8 cellular contexts compared by ENCODE assay signal in the genomic region with DNA sequence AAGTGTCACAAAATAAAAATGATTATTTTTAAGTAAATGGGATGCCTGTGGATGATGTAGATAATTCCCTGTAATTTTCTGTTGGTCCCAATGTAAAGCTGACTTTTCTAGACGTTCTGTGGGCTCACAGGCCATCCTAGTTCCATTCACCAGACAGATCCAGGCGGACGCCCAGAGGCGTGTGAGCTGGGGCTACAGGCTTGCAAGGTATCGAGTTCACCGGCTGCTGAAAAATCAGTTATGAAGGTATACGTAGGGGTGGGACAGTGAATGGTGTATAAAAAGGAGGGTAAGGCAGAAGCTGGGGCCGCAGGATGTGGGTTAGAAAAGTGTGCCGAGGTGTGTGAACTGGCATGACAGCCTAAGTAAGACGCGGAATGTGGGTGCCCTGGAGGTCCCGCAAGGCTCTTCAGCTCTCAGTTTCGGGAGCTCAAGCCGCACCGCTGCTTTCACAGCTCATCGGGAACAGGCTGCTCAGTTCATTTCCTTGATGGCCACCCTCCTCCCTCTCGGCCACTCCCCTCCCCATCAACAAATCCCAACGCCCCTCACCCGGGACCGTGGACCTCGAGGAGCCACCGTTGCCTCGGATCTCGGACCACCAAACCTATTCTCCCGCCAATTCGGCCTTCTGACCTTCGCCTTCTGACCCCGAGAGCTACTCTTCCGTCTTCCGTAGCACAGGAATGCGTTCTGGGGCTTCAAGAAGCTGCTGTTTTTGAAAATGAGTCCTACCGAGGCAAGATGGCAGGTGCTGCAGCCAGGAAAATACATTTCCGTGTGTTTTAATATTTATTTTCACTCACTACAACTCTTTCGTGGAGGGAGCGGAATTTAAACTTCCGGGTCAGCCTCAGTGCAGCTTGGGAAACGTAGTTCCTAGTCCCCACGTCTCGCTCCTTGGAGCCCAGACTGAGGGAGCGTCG. TPM values are rescaled to one million over a fixed set of nuclear protein-coding genes. Genes with fewer than 3 reads are reported as not detected.
DNase-seq lines count a peak whose midpoint lies in the region; ATAC-seq and TF ChIP-seq lines count a peak whose summit lies in the region.

A gene with protein sequence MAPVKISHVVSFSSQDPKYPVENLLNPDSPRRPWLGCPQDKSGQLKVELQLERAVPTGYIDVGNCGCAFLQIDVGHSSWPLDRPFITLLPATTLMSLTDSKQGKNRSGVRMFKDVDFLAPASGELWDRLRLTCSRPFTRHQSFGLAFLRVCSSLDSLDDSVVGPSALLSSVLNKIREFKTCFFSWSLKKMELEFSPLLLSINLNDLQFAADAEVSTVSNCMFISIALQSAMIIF (minus strand): TSS at position 782 of the 926 bp plus-strand sequence. CDS start 5,241 bp downstream, outside the sequence.

- WGBS in esophagus squamous epithelium, 2 donors, result 0 to 1% methylated on average over 41 of the region's 41 CpGs

- peak; percentile 65 for ATAC-seq in GM21515 (IDR thresholded peaks at IDR 0.05; ENCODE audit: unreplicated experiment)
- ATAC-seq in natural killer cell treated with Interleukin-12 subunit alpha and Interleukin-12 subunit beta and Interleukin-15 and Interleukin-18, amount 100 ng/mL, for 72 hours, result peak; percentile 88 to 91

- DNase-seq in DMS153 treated with DMSO at 0.1 percent for 48 hours (lab: John Stamatoyannopoulos, UW; ENCODE audit: unreplicated experiment) (peak; percentile 87), NT2/D1 (ENCODE audit: low read depth, low spot score) (peak; percentile 74), activated T-cell treated with anti-CD3 and anti-CD28 coated beads for 4 hours (peak; percentile 39), esophagus squamous epithelium (lab: John Stamatoyannopoulos, UW) (no peak)
- peak; percentile 80 for DNase-seq in natural killer cell treated with Interleukin-12 subunit alpha and Interleukin-12 subunit beta and Interleukin-15 and Interleukin-18, amount 100 ng/mL, for 72 hours (ENCODE audit: low spot score)

- H3K4me1 Mint-ChIP-seq in natural killer cell treated with Interleukin-12 subunit alpha and Interleukin-12 subunit beta and Interleukin-15 and Interleukin-18, amount 100 ng/mL, for 72 hours (ENCODE audit: low read depth in 2 of 2), result peaks cover 35 to 39% of the 10 kb centered on the region in 2 donors

- H3K9me3 Mint-ChIP-seq in natural killer cell treated with Interleukin-12 subunit alpha and Interleukin-12 subunit beta and Interleukin-15 and Interleukin-18, amount 100 ng/mL, for 72 hours, result no peaks in the 10 kb centered on the region

- intact Hi-C loops in esophagus squamous epithelium (cut with DNase I), result no loop called here

- H3K4me3 ChIP-seq in HUES48 (ENCODE audit: low read depth, low read length) (peak within 1 kb of the TSS; percentile 90), NT2/D1 (ENCODE audit: insufficient read length, low read depth) (peak within 1 kb of the TSS; percentile 92), esophagus squamous epithelium (peak within 1 kb of the TSS; percentile 75 to 94 (median 82)), stomach smooth muscle (ENCODE audit: low read length in 2 of 2) (peak within 1 kb of the TSS; percentile 99)

- TF ChIP-seq CTCF in esophagus squamous epithelium (IDR thresholded peaks at IDR 0.05), result no peak

- peaks cover 18% of the 10 kb centered on the region for H3K36me3 ChIP-seq in HUES48 (ENCODE audit: control insufficient read depth, insufficient read depth, low read length)
- peaks cover 20% of the 10 kb centered on the region for H3K36me3 ChIP-seq in NT2/D1 (ENCODE audit: insufficient read depth, insufficient read length, low read length)
- peaks cover 0 to 3% (median 0%) of the 10 kb centered on the region in 3 donors for H3K36me3 ChIP-seq in esophagus squamous epithelium
- H3K36me3 ChIP-seq in stomach smooth muscle (ENCODE audit: control insufficient read depth in 2 of 2, insufficient read depth in 2 of 2, low read length in 2 of 2), result no peaks in the 10 kb centered on the region

- H3K9me3 ChIP-seq in HUES48 (ENCODE audit: control insufficient read depth, insufficient read depth, low read length) (no peaks in the 10 kb centered on the region), NT2/D1 (ENCODE audit: insufficient read depth, low read length) (no peaks in the 10 kb centered on the region), esophagus squamous epithelium (no peaks in the 10 kb centered on the region), stomach smooth muscle (ENCODE audit: control insufficient read depth in 2 of 2, low read length in 2 of 2) (no peaks in the 10 kb centered on the region)

- peak within 1 kb of the TSS; percentile 99 for H3K27ac ChIP-seq in HUES48 (ENCODE audit: low read depth, low read length)
- peak within 1 kb of the TSS; percentile 92 to 96 (median 93) for H3K27ac ChIP-seq in esophagus squamous epithelium
- H3K27ac ChIP-seq in stomach smooth muscle (ENCODE audit: low read length), result peak within 1 kb of the TSS; percentile 93

- H3K4me3 Mint-ChIP-seq in natural killer cell treated with Interleukin-12 subunit alpha and Interleukin-12 subunit beta and Interleukin-15 and Interleukin-18, amount 100 ng/mL, for 72 hours, result peak within 1 kb of the TSS; percentile 92

- no peak for TF ChIP-seq POLR2A in esophagus squamous epithelium (IDR thresholded peaks at IDR 0.05)

- peak within 1 kb of the TSS; percentile 98 for H3K9ac ChIP-seq in HUES48 (ENCODE audit: low read depth, low read length)
- peak within 1 kb of the TSS; percentile 74 for H3K9ac ChIP-seq in NT2/D1 (ENCODE audit: insufficient read length, low read depth)
- H3K9ac ChIP-seq in stomach smooth muscle (ENCODE audit: low read length in 2 of 2), result peak within 1 kb of the TSS; percentile 93 to 98

- H3K27ac Mint-ChIP-seq in natural killer cell treated with Interleukin-12 subunit alpha and Interleukin-12 subunit beta and Interleukin-15 and Interleukin-18, amount 100 ng/mL, for 72 hours, result peak within 1 kb of the TSS; percentile 97 to 99

- H3K27me3 Mint-ChIP-seq in natural killer cell treated with Interleukin-12 subunit alpha and Interleukin-12 subunit beta and Interleukin-15 and Interleukin-18, amount 100 ng/mL, for 72 hours, result no peaks in the 10 kb centered on the region

- H3K4me1 ChIP-seq in HUES48 (ENCODE audit: control insufficient read depth, insufficient read depth, low read length) (peaks cover 7% of the 10 kb centered on the region; the same call in 1 of the 2 replicates), NT2/D1 (ENCODE audit: insufficient read depth, insufficient read length) (no peaks in the 10 kb centered on the region), esophagus squamous epithelium (peaks cover 10 to 42% (median 25%) of the 10 kb centered on the region in 3 donors), stomach smooth muscle (ENCODE audit: control insufficient read depth, insufficient read depth, low read length) (peaks cover 19% of the 10 kb centered on the region)

- H3K27me3 ChIP-seq in HUES48 (ENCODE audit: control insufficient read depth, insufficient read depth, low read length) (no peaks in the 10 kb centered on the region), NT2/D1 (ENCODE audit: insufficient read depth, insufficient read length) (no peaks in the 10 kb centered on the region), esophagus squamous epithelium (no peaks in the 10 kb centered on the region), stomach smooth muscle (ENCODE audit: control insufficient read depth in 1 of 2, insufficient read depth in 2 of 2, low read length in 2 of 2) (no peaks in the 10 kb centered on the region)

- no peaks in the 10 kb centered on the region for H3K36me3 Mint-ChIP-seq in natural killer cell treated with Interleukin-12 subunit alpha and Interleukin-12 subunit beta and Interleukin-15 and Interleukin-18, amount 100 ng/mL, for 72 hours

RNA-seq across cellular contexts. Expression of the gene that starts here (rescaled TPM):
- 10 to 100 TPM in 1 of 4 donors, 1 to 10 TPM in 2, under 1 TPM in 1; 0.85 to 12.2 (median 4.9) TPM for total RNA-seq in esophagus squamous epithelium
- total RNA-seq in natural killer cell treated with Interleukin-12 subunit alpha and Interleukin-12 subunit beta and Interleukin-15 and Interleukin-18, amount 100 ng/mL, for 72 hours, result 10 to 100 TPM in 1 of 2 donors, 1 to 10 TPM in 1; 9.5 to 29.0 TPM
